In the genomic region with DNA sequence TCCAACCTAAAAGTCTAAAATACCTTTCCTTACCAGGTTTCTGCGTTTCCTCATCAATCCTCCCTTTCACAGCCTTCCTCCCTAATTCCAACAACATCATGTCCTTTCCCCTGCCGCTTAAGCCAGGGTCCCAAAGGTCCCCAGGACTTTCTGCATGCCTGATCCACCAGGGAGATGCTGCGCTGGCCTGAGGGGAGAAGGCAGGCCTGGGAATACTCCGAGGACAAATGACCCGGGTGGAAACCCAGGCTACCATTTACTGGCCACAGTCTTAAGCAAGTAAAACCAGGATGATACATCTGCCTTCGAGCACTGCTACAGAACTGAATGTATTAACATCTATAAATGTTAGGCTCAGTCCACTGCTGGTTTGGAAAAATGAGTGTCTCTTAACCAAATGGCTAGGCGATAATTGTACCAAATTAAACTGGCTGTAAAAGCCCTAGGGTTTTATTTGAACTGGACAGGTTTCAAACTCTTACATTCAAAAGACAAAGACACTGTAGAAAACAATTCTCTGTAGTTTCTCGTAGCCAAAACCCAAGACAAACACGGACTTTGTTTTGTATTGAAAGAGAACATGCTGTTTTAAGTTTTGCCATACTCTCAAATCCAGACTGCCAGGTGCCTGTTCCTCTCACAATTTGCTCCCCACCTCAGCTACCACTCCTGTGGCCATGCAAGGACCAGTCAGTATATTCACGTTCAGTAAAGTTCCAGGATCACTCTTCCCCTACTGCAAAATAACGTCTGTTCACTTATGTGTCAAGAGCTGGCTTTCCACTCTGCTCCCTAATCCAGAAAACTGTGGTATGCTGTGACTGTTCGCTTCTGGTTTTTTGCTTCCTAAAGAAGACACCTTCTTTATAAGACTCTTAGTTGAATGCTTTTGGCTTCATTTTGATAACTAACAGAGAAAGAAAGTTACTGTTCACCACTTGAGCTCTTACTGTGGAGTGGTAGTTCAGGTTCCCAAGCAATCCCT, we compare ENCODE assay signal across 10 cellular contexts. TPM values are rescaled to one million over a fixed set of nuclear protein-coding genes. Genes with fewer than 3 reads are reported as not detected.
A peak's percentile ranks its signal among the peaks of the same experiment; 100 is the strongest.
DNase-seq lines count a peak whose midpoint lies in the region; ATAC-seq lines count a peak whose summit lies in the region.
"Had no signal": no experiment of that assay in that cellular context is flagged by ENCODE, and none has a peak within 500 bp of the region (broad histone marks: within the 10 kb centered on the region; RNA-seq: fewer than 3 reads in every experiment).

No MANE protein-coding gene starts in this region.

- no peaks in the 10 kb centered on the region for H3K27me3 ChIP-seq in layer of hippocampus (ENCODE audit: control insufficient read depth, insufficient read depth, low read length)

- intact Hi-C loops in sciatic nerve (cut with DNase I): no loop called here

- ATAC-seq in sciatic nerve: no peak
- ATAC-seq in HG03432 (IDR thresholded peaks at IDR 0.05; ENCODE audit: unreplicated experiment): no peak

- H3K27ac ChIP-seq in layer of hippocampus (ENCODE audit: low read depth, low read length): peak overlapping the region; percentile 87
- H3K27ac ChIP-seq in substantia nigra (ENCODE audit: low read depth, low read length, poor library complexity, severe bottlenecking): peak overlapping the region; percentile 93

- DNase-seq in LHCN-M2 (ENCODE audit: low read depth) (peak; percentile 11), astrocyte of the hippocampus (ENCODE audit: low read depth, low spot score) (peak; percentile 39), substantia nigra (lab: John Stamatoyannopoulos, UW) (peak in 12 of 49 donors; percentile 12 to 53 (median 30)), SW 1271 (lab: John Stamatoyannopoulos, UW) (no peak), occipital lobe (lab: John Stamatoyannopoulos, UW) (no peak), sciatic nerve (ENCODE audit: low spot score) (no peak)
- DNase-seq: NCI-H187 treated with DMSO at 0.1 percent for 48 hours; stimulated activated CD8-positive, alpha-beta memory T cell treated with anti-CD3 and anti-CD28 coated beads, Interleukin-4, amount 100 ng/mL, for 48 hours had no signal

RNA-seq across cellular contexts. Expression of a gene that starts 43.1 kb away (rescaled TPM):
- total RNA-seq in LHCN-M2 (2014; rRNA removed) (350 and 396 TPM in 2 replicates), occipital lobe (157 TPM), sciatic nerve (118 TPM)
- 459 TPM for polyA plus RNA-seq in LHCN-M2 (2012)

Comparison
In these comparisons a context has a peak if more than half of its experiments do, and no peak if none do; other contexts are left out.
1. DNase-seq: peak in LHCN-M2 (single experiment) and astrocyte of the hippocampus (single experiment); none in SW 1271 (0 of 2), occipital lobe (single experiment) and sciatic nerve (single experiment).